In genomic region chr7:123398931-123399330, GRCh38 we compare ENCODE assay signal across 30 cellular contexts.
"Had no signal": no experiment of that assay in that cellular context is flagged by ENCODE, and none has a peak within 500 bp of the region (broad histone marks: within the 10 kb centered on the region; RNA-seq: fewer than 3 reads in every experiment).

No MANE protein-coding gene starts in this region.

- H3K27ac ChIP-seq: adrenal gland, ascending aorta, foreskin keratinocyte, ovary, prostate gland, stomach, suprapubic skin, tibial artery, upper lobe of right lung, WERI-Rb-1 had no signal

- H3K36me3 ChIP-seq: adrenal gland, ascending aorta, ovary, prostate gland, sigmoid colon, stomach, suprapubic skin, tibial artery, upper lobe of right lung, WERI-Rb-1 had no signal

- ATAC-seq: activated CD4-positive, CD25-positive, alpha-beta regulatory T cell treated with anti-CD3 and anti-CD28 coated beads, Interleukin-2, amount 50 U/mL, for 24 hours; esophagus mucosa; foreskin keratinocyte; left colon; stimulated activated naive B cell treated with anti-CD40 and anti-IgM and Interleukin-4, amounts not matched to agents 10 μg/mL and 1 μg/mL and 100 μg/mL, for 72 hours; upper lobe of right lung had no signal

- H3K9me3 ChIP-seq: adrenal gland, ascending aorta, ovary, prostate gland, sigmoid colon, stomach, suprapubic skin, tibial artery, upper lobe of right lung had no signal

- H3K4me3 ChIP-seq: adrenal gland, ascending aorta, ovary, prostate gland, sigmoid colon, smooth muscle cell, stomach, suprapubic skin, tibial artery, upper lobe of right lung had no signal

- H3K4me1 ChIP-seq: adrenal gland, ascending aorta, foreskin keratinocyte, prostate gland, sigmoid colon, stomach, suprapubic skin, tibial artery, upper lobe of right lung had no signal

- DNase-seq: activated CD4-positive, alpha-beta T cell treated with anti-CD3 and anti-CD28 coated beads for 48 hours; activated CD4-positive, alpha-beta T cell treated with anti-CD3 and anti-CD28 coated beads, Interleukin-2, amount 50 U/mL, for 48 hours; activated CD8-positive, alpha-beta memory T cell treated with anti-CD3 and anti-CD28 coated beads for 24 hours; activated effector memory CD4-positive, alpha-beta T cell treated with anti-CD3 and anti-CD28 coated beads, Interleukin-2, amount 50 U/mL, for 16 hours; activated naive CD4-positive, alpha-beta T cell treated with anti-CD3 and anti-CD28 coated beads for 36 hours; activated naive CD8-positive, alpha-beta T cell treated with anti-CD3 and anti-CD28 coated beads for 36 hours; adrenal gland; caudate nucleus; endodermal cell; foreskin keratinocyte; kidney; left colon; mammary epithelial cell; naive B cell; ovary; sigmoid colon; stimulated activated CD4-positive, alpha-beta T cell treated with anti-CD3 and anti-CD28 coated beads, Interleukin-1b, Interleukin-23, amount 100 ng/mL, for 48 hours; stimulated activated CD4-positive, alpha-beta T cell treated with anti-CD3 and anti-CD28 coated beads, Interleukin-4, amount 100 ng/mL, for 4 hours; stimulated activated CD8-positive, alpha-beta memory T cell treated with anti-CD3 and anti-CD28 coated beads, Interleukin-4, amount 100 ng/mL, for 48 hours; stimulated activated naive B cell treated with anti-CD40 and anti-IgM and Interleukin-4, amounts not matched to agents 10 μg/mL and 1 μg/mL and 100 μg/mL, for 72 hours; stomach; tibial artery; upper lobe of right lung; WERI-Rb-1 had no signal

- H3K27me3 ChIP-seq: adrenal gland, ascending aorta, foreskin keratinocyte, ovary, sigmoid colon, stomach, suprapubic skin, tibial artery, upper lobe of right lung had no signal
